1 cellular context compared by ENCODE assay signal in the genomic region with DNA sequence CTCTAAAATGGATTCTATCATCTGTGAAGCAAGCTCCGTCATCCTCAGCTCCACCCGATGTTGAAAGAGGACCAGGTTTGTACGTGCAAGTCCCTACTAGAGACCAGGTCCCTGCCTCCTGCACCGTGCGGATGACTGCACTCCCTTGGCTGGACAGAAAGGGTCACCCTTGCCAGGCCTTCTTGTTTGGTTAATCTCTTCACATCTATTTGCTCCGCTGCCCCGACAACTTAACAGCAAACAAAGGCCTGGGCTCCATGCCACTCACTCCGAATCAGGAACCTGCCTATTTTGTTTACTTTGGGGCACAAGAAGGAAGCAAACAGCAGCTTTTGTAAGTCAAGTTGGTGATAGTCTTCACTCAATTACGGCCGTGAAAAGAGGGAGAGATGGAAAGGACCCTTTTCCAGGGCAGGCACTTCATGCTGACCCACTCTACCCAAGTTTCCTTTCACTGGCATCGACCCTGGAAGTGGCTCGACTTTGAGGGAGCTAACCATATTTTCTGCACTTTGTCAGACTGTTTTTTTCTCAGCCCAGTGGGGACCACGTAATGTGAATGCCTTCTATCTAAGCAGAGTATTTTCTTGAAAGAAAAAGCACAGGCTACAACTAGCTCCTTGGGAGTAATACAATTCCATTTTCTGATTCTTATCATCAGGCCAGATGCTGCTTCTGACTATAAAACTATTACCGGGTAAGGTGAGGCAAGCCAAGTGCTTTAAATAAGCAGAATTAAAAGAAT.
TF ChIP-seq lines count a peak whose summit lies in the region.

No MANE protein-coding gene starts in this region.

TF ChIP-seq in HepG2, 621 proteins besides CTCF, POLR2A, EP300 and RAD21 (continued from another document and continues in another):
- TF ChIP-seq ZNF737 (CRISPR knock-in tag; IDR thresholded peaks at IDR 0.05; ENCODE audit: borderline replicate concordance) = no peak
- TF ChIP-seq GATAD2A (CRISPR knock-in tag; IDR thresholded peaks at IDR 0.05) = peak; percentile 84
- TF ChIP-seq, protein P1, sequence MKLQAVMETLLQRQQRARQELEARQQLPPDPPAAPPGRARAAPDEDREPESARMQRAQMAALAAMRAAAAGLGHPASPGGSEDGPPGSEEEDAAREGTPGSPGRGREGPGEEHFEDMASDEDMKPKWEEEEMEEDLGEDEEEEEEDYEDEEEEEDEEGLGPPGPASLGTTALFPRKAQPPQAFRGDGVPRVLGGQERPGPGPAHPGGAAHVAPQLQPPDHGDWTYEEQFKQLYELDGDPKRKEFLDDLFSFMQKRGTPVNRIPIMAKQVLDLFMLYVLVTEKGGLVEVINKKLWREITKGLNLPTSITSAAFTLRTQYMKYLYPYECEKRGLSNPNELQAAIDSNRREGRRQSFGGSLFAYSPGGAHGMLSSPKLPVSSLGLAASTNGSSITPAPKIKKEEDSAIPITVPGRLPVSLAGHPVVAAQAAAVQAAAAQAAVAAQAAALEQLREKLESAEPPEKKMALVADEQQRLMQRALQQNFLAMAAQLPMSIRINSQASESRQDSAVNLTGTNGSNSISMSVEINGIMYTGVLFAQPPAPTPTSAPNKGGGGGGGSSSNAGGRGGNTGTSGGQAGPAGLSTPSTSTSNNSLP (IDR thresholded peaks at IDR 0.05; ENCODE audit: low read depth, low read length) = peak; percentile 10; the same call in 1 of the 2 replicates
- TF ChIP-seq SALL1 (CRISPR knock-in tag; IDR thresholded peaks at IDR 0.05) = peak; percentile 52; the same call in 1 of the 2 replicates
- TF ChIP-seq SPEN (CRISPR knock-in tag; IDR thresholded peaks at IDR 0.05; ENCODE audit: low read depth) = no peak
- TF ChIP-seq ZNF549 (CRISPR knock-in tag; IDR thresholded peaks at IDR 0.05) = no peak
- no peak for TF ChIP-seq NCOA5 (CRISPR knock-in tag; IDR thresholded peaks at IDR 0.05)
- TF ChIP-seq ZZZ3 (CRISPR knock-in tag; IDR thresholded peaks at IDR 0.05; ENCODE audit: borderline replicate concordance) = no peak
- no peak for TF ChIP-seq ESRRA (CRISPR knock-in tag; IDR thresholded peaks at IDR 0.05; ENCODE audit: low read depth)
- no peak for TF ChIP-seq NR3C1 (CRISPR knock-in tag; IDR thresholded peaks at IDR 0.05)
- TF ChIP-seq SMARCE1 (IDR thresholded peaks at IDR 0.05; ENCODE audit: borderline replicate concordance) = no peak
- 0 out of 2 replicates have a peak, but pooled peaks have one; percentile 51 for TF ChIP-seq HMG20A (CRISPR knock-in tag; IDR thresholded peaks at IDR 0.05; ENCODE audit: borderline replicate concordance)
- no peak for TF ChIP-seq ISX (CRISPR knock-in tag; conservative IDR thresholded peaks at IDR 0.05)
- 0 out of 2 replicates have a peak, but pooled peaks have one; percentile 24 for TF ChIP-seq ZBTB7B (CRISPR knock-in tag; IDR thresholded peaks at IDR 0.05)
- TF ChIP-seq, protein P2, sequence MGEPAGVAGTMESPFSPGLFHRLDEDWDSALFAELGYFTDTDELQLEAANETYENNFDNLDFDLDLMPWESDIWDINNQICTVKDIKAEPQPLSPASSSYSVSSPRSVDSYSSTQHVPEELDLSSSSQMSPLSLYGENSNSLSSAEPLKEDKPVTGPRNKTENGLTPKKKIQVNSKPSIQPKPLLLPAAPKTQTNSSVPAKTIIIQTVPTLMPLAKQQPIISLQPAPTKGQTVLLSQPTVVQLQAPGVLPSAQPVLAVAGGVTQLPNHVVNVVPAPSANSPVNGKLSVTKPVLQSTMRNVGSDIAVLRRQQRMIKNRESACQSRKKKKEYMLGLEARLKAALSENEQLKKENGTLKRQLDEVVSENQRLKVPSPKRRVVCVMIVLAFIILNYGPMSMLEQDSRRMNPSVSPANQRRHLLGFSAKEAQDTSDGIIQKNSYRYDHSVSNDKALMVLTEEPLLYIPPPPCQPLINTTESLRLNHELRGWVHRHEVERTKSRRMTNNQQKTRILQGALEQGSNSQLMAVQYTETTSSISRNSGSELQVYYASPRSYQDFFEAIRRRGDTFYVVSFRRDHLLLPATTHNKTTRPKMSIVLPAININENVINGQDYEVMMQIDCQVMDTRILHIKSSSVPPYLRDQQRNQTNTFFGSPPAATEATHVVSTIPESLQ (CRISPR knock-in tag; conservative IDR thresholded peaks at IDR 0.05) = no peak
- no peak for TF ChIP-seq ZNF776 (CRISPR knock-in tag; IDR thresholded peaks at IDR 0.05)
- 0 out of 2 replicates have a peak, but pooled peaks have one; percentile 28 for TF ChIP-seq ZNF44 (CRISPR knock-in tag; IDR thresholded peaks at IDR 0.05)
- no peak for TF ChIP-seq ZNF30 (CRISPR knock-in tag; IDR thresholded peaks at IDR 0.05)
- TF ChIP-seq ZNF512B (CRISPR knock-in tag; IDR thresholded peaks at IDR 0.05; ENCODE audit: borderline replicate concordance) = peak; percentile 72; the same call in 1 of the 2 replicates
- no peak for TF ChIP-seq TCF7L2 (IDR thresholded peaks at IDR 0.05; ENCODE audit: low read depth, low read length)
- TF ChIP-seq PPARG (CRISPR knock-in tag; conservative IDR thresholded peaks at IDR 0.05) = no peak
- TF ChIP-seq PRDM15 (CRISPR knock-in tag; IDR thresholded peaks at IDR 0.05) = no peak
- no peak for TF ChIP-seq CREB1 (IDR thresholded peaks at IDR 0.05)
- TF ChIP-seq CREB1 (CRISPR knock-in tag; IDR thresholded peaks at IDR 0.05) = 0 out of 2 replicates have a peak, but pooled peaks have one; percentile 14
- TF ChIP-seq ZNF224 (CRISPR knock-in tag; IDR thresholded peaks at IDR 0.05) = no peak
- TF ChIP-seq NR2F2 (IDR thresholded peaks at IDR 0.05; ENCODE audit: borderline replicate concordance, low read depth) = 0 out of 2 replicates have a peak, but pooled peaks have one; percentile 19
- no peak for TF ChIP-seq NCOR1 (IDR thresholded peaks at IDR 0.05; ENCODE audit: borderline replicate concordance, low read length)
- peak; percentile 40 for TF ChIP-seq PHF21A (CRISPR knock-in tag; IDR thresholded peaks at IDR 0.05)
- TF ChIP-seq MED1 (CRISPR knock-in tag; IDR thresholded peaks at IDR 0.05) = peak; percentile 51; the same call in 1 of the 2 replicates
- no peak for TF ChIP-seq TGIF2 (CRISPR knock-in tag; IDR thresholded peaks at IDR 0.05)
- no peak for TF ChIP-seq CAMTA2 (CRISPR knock-in tag; IDR thresholded peaks at IDR 0.05; ENCODE audit: borderline replicate concordance)
- TF ChIP-seq ZNF724P (CRISPR knock-in tag; IDR thresholded peaks at IDR 0.05; ENCODE audit: borderline replicate concordance) = no peak
- TF ChIP-seq ZNF292 (CRISPR knock-in tag; IDR thresholded peaks at IDR 0.05; ENCODE audit: borderline replicate concordance, low read depth) = peak; percentile 57; the same call in 1 of the 2 replicates
- TF ChIP-seq ZNF367 (CRISPR knock-in tag; IDR thresholded peaks at IDR 0.05; ENCODE audit: borderline replicate concordance) = no peak
- no peak for TF ChIP-seq TAF15 (IDR thresholded peaks at IDR 0.05; ENCODE audit: low read depth, low read length, poor library complexity, severe bottlenecking)
- TF ChIP-seq, protein P3, sequence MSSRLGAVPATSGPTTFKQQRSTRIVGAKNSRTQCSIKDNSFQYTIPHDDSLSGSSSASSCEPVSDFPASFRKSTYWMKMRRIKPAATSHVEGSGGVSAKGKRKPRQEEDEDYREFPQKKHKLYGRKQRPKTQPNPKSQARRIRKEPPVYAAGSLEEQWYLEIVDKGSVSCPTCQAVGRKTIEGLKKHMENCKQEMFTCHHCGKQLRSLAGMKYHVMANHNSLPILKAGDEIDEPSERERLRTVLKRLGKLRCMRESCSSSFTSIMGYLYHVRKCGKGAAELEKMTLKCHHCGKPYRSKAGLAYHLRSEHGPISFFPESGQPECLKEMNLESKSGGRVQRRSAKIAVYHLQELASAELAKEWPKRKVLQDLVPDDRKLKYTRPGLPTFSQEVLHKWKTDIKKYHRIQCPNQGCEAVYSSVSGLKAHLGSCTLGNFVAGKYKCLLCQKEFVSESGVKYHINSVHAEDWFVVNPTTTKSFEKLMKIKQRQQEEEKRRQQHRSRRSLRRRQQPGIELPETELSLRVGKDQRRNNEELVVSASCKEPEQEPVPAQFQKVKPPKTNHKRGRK (CRISPR knock-in tag; IDR thresholded peaks at IDR 0.05) = no peak
- no peak for TF ChIP-seq RNF219 (CRISPR knock-in tag; IDR thresholded peaks at IDR 0.05)
- no peak for TF ChIP-seq ZNF777 (CRISPR knock-in tag; IDR thresholded peaks at IDR 0.05)
- TF ChIP-seq ZNF598 (CRISPR knock-in tag; IDR thresholded peaks at IDR 0.05; ENCODE audit: borderline replicate concordance) = no peak
- TF ChIP-seq GTF2F1 (IDR thresholded peaks at IDR 0.05; ENCODE audit: low read length) = no peak
